In the genomic region with DNA sequence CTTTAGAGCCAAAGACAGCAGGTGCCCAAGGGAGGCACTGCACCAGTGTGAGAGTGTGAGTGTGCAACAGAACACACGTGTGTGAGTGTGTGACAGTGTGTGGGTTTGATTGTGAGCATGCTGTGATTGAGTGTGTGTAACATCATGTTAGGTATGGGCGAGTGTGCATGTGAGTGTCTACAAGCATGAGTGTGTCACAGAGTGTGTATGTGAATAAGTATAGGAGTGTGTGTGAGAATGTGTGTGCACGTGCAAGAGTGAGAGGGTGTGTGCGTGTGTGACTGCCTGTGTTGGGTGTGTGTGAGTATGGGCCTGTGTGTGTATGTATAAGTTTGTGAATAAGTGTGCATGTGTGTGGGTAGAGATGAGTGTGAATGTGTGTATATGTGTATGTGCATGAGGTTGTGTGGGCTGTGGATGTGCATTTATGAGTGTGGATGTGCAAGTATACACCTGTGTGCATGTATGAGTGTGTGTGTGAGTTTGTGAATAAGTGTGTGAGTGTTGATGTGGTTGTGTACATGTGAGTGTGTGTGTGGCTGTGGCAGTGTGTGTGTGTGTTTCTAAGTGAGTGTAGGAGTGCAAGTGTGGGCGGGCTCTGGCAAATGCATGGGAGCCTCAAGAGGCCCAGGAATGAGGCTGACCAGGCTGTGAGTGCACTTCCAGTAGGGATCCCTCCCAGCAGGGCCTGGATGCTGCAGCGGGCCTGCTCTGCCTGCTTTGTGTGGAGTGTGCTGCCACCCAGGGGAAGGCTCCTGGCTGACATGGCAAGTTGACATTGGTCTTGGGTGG, we compare ENCODE assay signal across 8 cellular contexts.
DNase-seq lines count a peak whose midpoint lies in the region; ATAC-seq and TF ChIP-seq lines count a peak whose summit lies in the region.

No MANE protein-coding gene starts in this region.

- peak; percentile 65 for TF ChIP-seq CTCF in coronary artery (IDR thresholded peaks at IDR 0.05)
- peak; percentile 66 to 88 (median 80) for TF ChIP-seq CTCF in right lobe of liver (IDR thresholded peaks at IDR 0.05)
- peak; percentile 47 to 80 (median 66) for TF ChIP-seq CTCF in upper lobe of left lung (IDR thresholded peaks at IDR 0.05)

- H3K4me1 ChIP-seq in right lobe of liver (peaks cover 0 to 20% (median 7%) of the 10 kb centered on the region in 4 donors), upper lobe of left lung (peaks cover 0 to 11% (median 2%) of the 10 kb centered on the region in 4 donors)

- no peaks in the 10 kb centered on the region for H3K9me3 ChIP-seq in right lobe of liver
- H3K9me3 ChIP-seq in upper lobe of left lung: no peaks in the 10 kb centered on the region

- TF ChIP-seq POLR2A in right lobe of liver (IDR thresholded peaks at IDR 0.05) (no peak), upper lobe of left lung (IDR thresholded peaks at IDR 0.05) (no peak)

- ATAC-seq in HG03432 (IDR thresholded peaks at IDR 0.05; ENCODE audit: unreplicated experiment) (peak; percentile 62), right lobe of liver (peak; percentile 93 to 97 (median 96)), upper lobe of left lung (ENCODE audit: low FRiP score in 2 of 2) (peak; percentile 87), GM21528 (IDR thresholded peaks at IDR 0.05; ENCODE audit: low FRiP score, unreplicated experiment) (no peak), GM21390 (IDR thresholded peaks at IDR 0.05; ENCODE audit: unreplicated experiment) (no peak)

- H3K4me3 ChIP-seq in coronary artery (no peak overlapping the region), right lobe of liver (no peak overlapping the region), upper lobe of left lung (no peak overlapping the region)

- intact Hi-C loops in right lobe of liver (cut with DNase I): no loop called here

- H3K27me3 ChIP-seq in right lobe of liver: no peaks in the 10 kb centered on the region
- no peaks in the 10 kb centered on the region for H3K27me3 ChIP-seq in upper lobe of left lung

- H3K36me3 ChIP-seq in right lobe of liver (no peaks in the 10 kb centered on the region), upper lobe of left lung (no peaks in the 10 kb centered on the region)

- H3K27ac ChIP-seq in coronary artery: peak overlapping the region; percentile 54 to 83
- peak overlapping the region in 1 of 3 donors; percentile 62 for H3K27ac ChIP-seq in right lobe of liver
- no peak overlapping the region for H3K27ac ChIP-seq in upper lobe of left lung

- TF ChIP-seq EP300 in upper lobe of left lung (IDR thresholded peaks at IDR 0.05): no peak

- WGBS in right lobe of liver (ENCODE audit: insufficient coverage, low coverage, low lambda C conversion rate, missing lambda C conversion rate): 80% methylated on average over 5 of the region's 6 CpGs
- WGBS in upper lobe of left lung, 2 donors: 73 to 75% methylated on average over 6 of the region's 6 CpGs

- DNase-seq in C1 segment of cervical spinal cord (lab: John Stamatoyannopoulos, UW) (peak in 10 of 14 donors; percentile 15 to 83 (median 56)), NOMO-1 treated with DMSO at 0.1 percent for 48 hours (lab: John Stamatoyannopoulos, UW; ENCODE audit: unreplicated experiment) (peak; percentile 74), coronary artery (ENCODE audit: low spot score) (peak; percentile 89), right lobe of liver (peak; percentile 84 to 85 (median 84)), upper lobe of left lung (peak; percentile 63 to 74)

Comparison
In these comparisons a context has a peak if more than half of its experiments do, and no peak if none do; other contexts are left out.
1. ATAC-seq: peak in HG03432 (single experiment), right lobe of liver (4 of 4) and upper lobe of left lung (2 of 2); none in GM21528 (single experiment) and GM21390 (single experiment).
2. H3K27ac ChIP-seq: peak in coronary artery (2 of 2); none in upper lobe of left lung (0 of 4).
3. Peak in every context shown above with its lines, with median percentiles within 50 percentile points of each other: DNase-seq and CTCF ChIP-seq.